8 cellular contexts compared by ENCODE assay signal in the genomic region with DNA sequence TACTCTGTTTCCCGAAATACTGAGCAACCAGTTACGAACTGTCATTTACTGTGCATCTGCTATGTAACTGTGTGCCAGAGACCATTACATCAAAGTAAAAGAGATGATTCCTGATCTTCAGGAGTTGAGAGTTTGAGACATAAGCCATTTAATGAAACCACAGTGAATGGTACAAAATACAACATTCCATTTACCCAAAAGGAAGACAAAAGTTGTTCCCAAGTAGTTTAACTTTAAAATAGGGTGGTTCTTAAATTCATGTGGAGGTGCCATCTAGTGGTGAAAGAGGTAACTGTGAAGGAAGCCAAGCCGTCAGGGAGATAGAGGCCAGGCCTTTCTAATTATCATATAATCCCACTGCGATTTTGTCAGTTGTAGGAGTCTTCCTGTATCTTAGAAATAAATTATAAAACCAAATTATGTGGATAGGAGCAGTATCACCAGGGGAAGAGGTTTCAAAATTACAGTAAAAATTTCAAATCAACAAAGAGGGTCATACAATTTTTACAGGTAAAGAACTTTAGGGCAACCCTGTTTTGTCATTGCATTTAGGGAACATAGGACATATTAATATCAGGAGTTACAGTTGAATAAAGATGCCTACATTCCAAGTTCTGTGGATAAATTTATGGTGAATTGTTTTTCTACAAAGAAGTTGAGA.
DNase-seq lines count a peak whose midpoint lies in the region; FAIRE-seq lines count a peak whose summit lies in the region.

No MANE protein-coding gene starts in this region.

- peak; percentile 78 for FAIRE-seq in endometrium (lab: Jason Lieb, UNC)

- no peaks in the 10 kb centered on the region for H3K9me3 Mint-ChIP-seq in T-helper 2 cell treated with Interferon-gamma antibody and Interleukin-4, amounts not matched to agents 5 μg/mL and 100 μg/mL, for 36 hours

- no peak overlapping the region for H3K4me3 Mint-ChIP-seq in T-helper 2 cell treated with Interferon-gamma antibody and Interleukin-4, amounts not matched to agents 5 μg/mL and 100 μg/mL, for 36 hours

- H3K27ac Mint-ChIP-seq in T-helper 2 cell treated with Interferon-gamma antibody and Interleukin-4, amounts not matched to agents 5 μg/mL and 100 μg/mL, for 36 hours = no peak overlapping the region

- no peaks in the 10 kb centered on the region for H3K27me3 Mint-ChIP-seq in T-helper 2 cell treated with Interferon-gamma antibody and Interleukin-4, amounts not matched to agents 5 μg/mL and 100 μg/mL, for 36 hours (ENCODE audit: low read depth)

- peaks cover 7% of the 10 kb centered on the region for H3K36me3 Mint-ChIP-seq in T-helper 2 cell treated with Interferon-gamma antibody and Interleukin-4, amounts not matched to agents 5 μg/mL and 100 μg/mL, for 36 hours (ENCODE audit: low read depth)

- peaks cover 40% of the 10 kb centered on the region for H3K4me1 Mint-ChIP-seq in T-helper 2 cell treated with Interferon-gamma antibody and Interleukin-4, amounts not matched to agents 5 μg/mL and 100 μg/mL, for 36 hours (ENCODE audit: low read depth)

- DNase-seq in SIG-M5 treated with dmso at 0.1 percent for 504 hours (lab: John Stamatoyannopoulos, UW; ENCODE audit: unreplicated experiment) (peak; percentile 75), SIG-M5 (lab: John Stamatoyannopoulos, UW) (no peak), Kasumi-1 (lab: John Stamatoyannopoulos, UW) (peak; percentile 80 to 81), SK-N-DZ (ENCODE audit: low spot score) (peak; percentile 72), middle frontal gyrus (ENCODE audit: extremely low spot score, low spot score) (peak; percentile 18), HK-2 (ENCODE audit: unreplicated experiment) (no peak)
- no peak for DNase-seq in T-helper 2 cell treated with Interferon-gamma antibody and Interleukin-4, amounts not matched to agents 5 μg/mL and 100 μg/mL, for 36 hours (ENCODE audit: low spot score)

Comparison
In these comparisons a context has a peak if more than half of its experiments do, and no peak if none do; other contexts are left out.
1. DNase-seq: peak in SIG-M5 treated with dmso at 0.1 percent for 504 hours (single experiment), Kasumi-1 (2 of 2), SK-N-DZ (single experiment) and middle frontal gyrus (single experiment); none in SIG-M5 (single experiment), T-helper 2 cell treated with Interferon-gamma antibody and Interleukin-4, amounts not matched to agents 5 μg/mL and 100 μg/mL, for 36 hours (single experiment) and HK-2 (single experiment).